8 cellular contexts compared by ENCODE assay signal in the genomic region with DNA sequence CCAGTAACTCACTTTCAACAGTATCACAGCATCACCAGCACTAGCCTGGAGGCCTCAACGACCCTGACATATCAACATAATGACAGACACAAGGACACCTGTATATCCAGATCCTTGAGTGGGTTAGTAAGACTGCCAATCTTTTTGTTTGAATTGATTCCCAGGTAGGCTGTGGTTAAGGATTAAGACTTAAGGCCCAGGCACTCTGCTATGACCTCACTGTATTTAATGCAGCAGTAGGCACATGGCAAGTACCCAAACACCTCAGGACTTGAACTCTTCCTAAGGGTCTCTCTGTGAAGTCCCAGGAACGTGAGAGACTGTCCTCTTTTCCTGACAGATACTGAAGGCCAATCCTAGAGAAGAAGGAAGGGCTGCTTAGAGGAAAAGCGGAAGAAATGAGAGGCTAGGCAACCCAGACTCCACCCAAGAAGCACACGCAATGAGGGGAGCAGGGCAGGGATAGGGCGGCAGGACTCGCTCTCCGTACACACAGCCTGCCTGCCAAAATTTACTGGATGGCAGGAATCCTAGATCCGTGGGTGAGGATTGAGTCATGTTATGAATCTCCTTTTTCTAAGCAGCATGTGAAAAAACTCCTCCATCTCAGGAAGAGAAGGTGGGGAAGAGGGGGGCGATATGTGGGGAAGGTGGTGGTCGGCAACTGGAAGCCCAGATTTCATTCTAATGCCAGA.
DNase-seq lines count a peak whose midpoint lies in the region; ATAC-seq and TF ChIP-seq lines count a peak whose summit lies in the region.

No MANE protein-coding gene starts in this region.

- intact Hi-C loops in left cardiac atrium (cut with DNase I): no loop called here

- DNase-seq in EL (peak; percentile 49), amniotic epithelial cell (ENCODE audit: low read depth) (peak; percentile 94), left cardiac atrium (peak; percentile 69), retinal pigment epithelial cell (ENCODE audit: low read depth) (peak; percentile 43), D341Med (ENCODE audit: low spot score) (no peak)

- ATAC-seq in left cardiac atrium (peak; percentile 97 to 98), HG02798 (IDR thresholded peaks at IDR 0.05; ENCODE audit: poor library complexity, unreplicated experiment) (no peak), GM18861 (IDR thresholded peaks at IDR 0.05; ENCODE audit: unreplicated experiment) (no peak), GM21367 (IDR thresholded peaks at IDR 0.05; ENCODE audit: unreplicated experiment) (no peak)

- TF ChIP-seq CTCF in retinal pigment epithelial cell (conservative IDR thresholded peaks at IDR 0.05; ENCODE audit: low read depth, low read length): no peak

- no peak overlapping the region for H3K4me3 ChIP-seq in retinal pigment epithelial cell (ENCODE audit: low read length)

Comparison
In these comparisons a context has a peak if more than half of its experiments do, and no peak if none do; other contexts are left out.
1. ATAC-seq: peak in left cardiac atrium (2 of 2); none in HG02798 (single experiment), GM18861 (single experiment) and GM21367 (single experiment).